17 cellular contexts compared by ENCODE assay signal in the genomic region with DNA sequence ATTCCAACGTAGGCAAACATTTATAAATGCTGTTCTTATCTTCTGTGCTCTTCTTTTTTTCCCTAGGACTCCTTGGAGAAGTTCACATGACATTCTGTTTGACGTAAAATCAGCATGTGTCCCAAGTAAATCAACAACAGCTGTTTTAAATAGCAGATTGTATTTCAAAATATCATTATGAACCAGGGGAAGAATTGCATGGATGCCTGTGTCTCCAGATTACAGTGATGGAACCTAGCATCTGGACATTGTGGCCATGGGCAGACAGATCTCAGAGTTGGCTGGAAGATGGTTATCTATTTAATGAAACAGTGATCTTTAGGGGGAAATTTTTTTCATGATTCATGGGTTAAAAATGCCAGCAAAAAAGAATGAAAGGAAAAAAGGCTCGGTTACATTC.
A peak's percentile ranks its signal among the peaks of the same experiment; 100 is the strongest.
DNase-seq lines count a peak whose midpoint lies in the region; ATAC-seq and TF ChIP-seq lines count a peak whose summit lies in the region.
"Had no signal": no experiment of that assay in that cellular context is flagged by ENCODE, and none has a peak within 500 bp of the region (broad histone marks: within the 10 kb centered on the region; RNA-seq: fewer than 3 reads in every experiment).

No MANE protein-coding gene starts in this region.

- WGBS in IMR-90 (ENCODE audit: extremely low coverage in 2 of 2, insufficient read length in 1 of 2), 2 experiments = no CpG with 5 or more reads among the region's 3 CpGs

- no peak overlapping the region for H2AK5ac ChIP-seq in IMR-90 (ENCODE audit: low read depth, low read length)

- H4K5ac ChIP-seq in IMR-90 (ENCODE audit: low read depth, low read length) = no peak overlapping the region

- H3K36me3 Mint-ChIP-seq in brain = no peaks in the 10 kb centered on the region

- no peak overlapping the region for H4K8ac ChIP-seq in IMR-90 (ENCODE audit: low read depth in 2 of 2, low read length in 2 of 2)

- TF ChIP-seq CTCF in IMR-90 (conservative IDR thresholded peaks at IDR 0.05; ENCODE audit: low read depth, low read length) = no peak
- TF ChIP-seq CTCF in brain (conservative IDR thresholded peaks at IDR 0.05) = no peak
- no peak for TF ChIP-seq CTCF in coronary artery (IDR thresholded peaks at IDR 0.05)

- H3K27me3 Mint-ChIP-seq in brain = no peaks in the 10 kb centered on the region

- H4K20me1 ChIP-seq in IMR-90 (ENCODE audit: insufficient read depth, low read length) = no peaks in the 10 kb centered on the region
- H4K20me1 ChIP-seq: BLaER1 treated with 17β-estradiol and CSF1 and Interleukin-3, amounts not matched to agents 10 nM and 100 nM had no signal

- no peaks in the 10 kb centered on the region for H3K4me1 ChIP-seq in IMR-90 (ENCODE audit: control insufficient read depth, insufficient read depth, low read length)
- H3K4me1 ChIP-seq: BLaER1 treated with 17β-estradiol and CSF1 and Interleukin-3, amounts not matched to agents 10 nM and 100 nM; suprapubic skin had no signal

- no peak overlapping the region for H3K23ac ChIP-seq in IMR-90 (ENCODE audit: low read depth, low read length)

- no peaks in the 10 kb centered on the region for H3K36me3 ChIP-seq in IMR-90 (ENCODE audit: control insufficient read depth, insufficient read depth, low read length)
- H3K36me3 ChIP-seq: BLaER1 treated with 17β-estradiol and CSF1 and Interleukin-3, amounts not matched to agents 10 nM and 100 nM; suprapubic skin had no signal

- H3K4me1 Mint-ChIP-seq in brain = peaks cover 27% of the 10 kb centered on the region

- H2BK20ac ChIP-seq in IMR-90 (ENCODE audit: low read depth, low read length) = no peak overlapping the region

- H2BK5ac ChIP-seq in IMR-90 (ENCODE audit: low read depth, low read length, poor library complexity, severe bottlenecking) = no peak overlapping the region

- no peak overlapping the region for H3K56ac ChIP-seq in IMR-90 (ENCODE audit: extremely low read depth, insufficient read depth, low read length)

- no peak overlapping the region for H3K14ac ChIP-seq in IMR-90 (replicated peaks; ENCODE audit: low read depth, low read length)

- no peak overlapping the region for H2AFZ ChIP-seq in IMR-90 (replicated peaks; ENCODE audit: low read length, poor library complexity)

- no peak overlapping the region for H2BK120ac ChIP-seq in IMR-90 (ENCODE audit: low read depth, low read length)

- H3K27ac ChIP-seq in IMR-90 (ENCODE audit: insufficient read depth, low read length) (no peak overlapping the region), coronary artery (no peak overlapping the region)
- H3K27ac ChIP-seq: BLaER1 treated with 17β-estradiol and CSF1 and Interleukin-3, amounts not matched to agents 10 nM and 100 nM; suprapubic skin had no signal

- no peaks in the 10 kb centered on the region for H3K9me3 Mint-ChIP-seq in brain
- H3K9me3 Mint-ChIP-seq: activated T-helper 2 cell treated with anti-CD3 and anti-CD28 coated beads, Interferon-gamma antibody, Interleukin-2, Interleukin-4, amounts not matched to agents 10 μg/mL and 5 μg/mL and 100 μg/mL, durations not matched to agents 14 hours and 24 hours and 36 hours had no signal

- intact Hi-C loops in IMR-90 (cut with micrococcal nuclease) = no loop called here

- dilution Hi-C loops in IMR-90 (cut with HindIII; ENCODE audit: low sequenced_read_pairs, unreplicated experiment) = no loop called here

- DNase-seq in AG20443 (ENCODE audit: low spot score) (peak; percentile 57), IMR-90 (peak; percentile 11), kidney tubule cell (ENCODE audit: low spot score) (peak; percentile 1), coronary artery (ENCODE audit: low spot score) (no peak), C1 segment of cervical spinal cord (lab: John Stamatoyannopoulos, UW) (no peak)
- DNase-seq: activated CD8-positive, alpha-beta memory T cell treated with anti-CD3 and anti-CD28 coated beads for 24 hours; anterior cingulate cortex; effector CD4-positive, alpha-beta T cell; glutamatergic neuron; kidney; NCI-H2029 treated with DMSO at 0.1 percent for 48 hours had no signal

- BruUV-seq in IMR-90 (replicated peaks; lab: Mats Ljungman, UMichigan) = no TSS peak

- H3K9me3 ChIP-seq in IMR-90 (ENCODE audit: control insufficient read depth, insufficient read depth, low read length) = no peaks in the 10 kb centered on the region
- H3K9me3 ChIP-seq: BLaER1 treated with 17β-estradiol and CSF1 and Interleukin-3, amounts not matched to agents 10 nM and 100 nM; suprapubic skin had no signal

- ATAC-seq in IMR-90 (ENCODE audit: low read depth) (peak; percentile 37; the same call in 1 of the 2 replicates), HG02981 (IDR thresholded peaks at IDR 0.05; ENCODE audit: unreplicated experiment) (no peak), HG02623 (IDR thresholded peaks at IDR 0.05; ENCODE audit: unreplicated experiment) (no peak)

- no peaks in the 10 kb centered on the region for H3K79me1 ChIP-seq in IMR-90 (ENCODE audit: low read depth in 1 of 2, low read length in 2 of 2)

- no peak overlapping the region for H3K4me3 Mint-ChIP-seq in brain

- H3K9me1 ChIP-seq in IMR-90 (ENCODE audit: insufficient read depth, low read length) = no peaks in the 10 kb centered on the region

- H3K18ac ChIP-seq in IMR-90 (ENCODE audit: low read depth, low read length) = no peak overlapping the region

- CTCF ChIA-PET in IMR-90 (lab: Yijun Ruan, JAX) = interaction anchor here (0.6 kb wide), 1 partner anchor 616 kb away, joined by 3 read pairs; no protein-coding TSS in a partner anchor

- H4K91ac ChIP-seq in IMR-90 (ENCODE audit: insufficient read depth, low read depth, low read length) = no peak overlapping the region

- no peak for TF ChIP-seq RAD21 in IMR-90 (IDR thresholded peaks at IDR 0.05; ENCODE audit: low read length)

- H3K4me2 ChIP-seq in IMR-90 (ENCODE audit: low read depth, low read length) = no peak overlapping the region
- H3K4me2 ChIP-seq: BLaER1 treated with 17β-estradiol and CSF1 and Interleukin-3, amounts not matched to agents 10 nM and 100 nM had no signal

- no peak overlapping the region for H3K4ac ChIP-seq in IMR-90 (ENCODE audit: low read depth, low read length)

- no peak for TF ChIP-seq POLR2A in IMR-90 (IDR thresholded peaks at IDR 0.05; ENCODE audit: low read depth, low read length)

- no peak overlapping the region for H3K9ac ChIP-seq in IMR-90 (ENCODE audit: low read depth, low read length)
- H3K9ac ChIP-seq: BLaER1 treated with 17β-estradiol and CSF1 and Interleukin-3, amounts not matched to agents 10 nM and 100 nM had no signal

- POLR2A ChIA-PET in IMR-90 (lab: Charles Lee; ENCODE audit: unreplicated experiment) = no interaction called here

- no peak overlapping the region for H2BK15ac ChIP-seq in IMR-90 (ENCODE audit: low read depth, low read length)

- H3K27ac Mint-ChIP-seq in brain = peak overlapping the region in 4 of 5 experiments; percentile 2 to 65 (median 28)
- H3K27ac Mint-ChIP-seq: activated T-helper 2 cell treated with anti-CD3 and anti-CD28 coated beads, Interferon-gamma antibody, Interleukin-2, Interleukin-4, amounts not matched to agents 10 μg/mL and 5 μg/mL and 100 μg/mL, durations not matched to agents 14 hours and 24 hours and 36 hours had no signal

- no peak overlapping the region for H2AK9ac ChIP-seq in IMR-90 (replicated peaks; ENCODE audit: low read depth, low read length, poor library complexity)

- in situ Hi-C loops in IMR-90 (cut with MboI; ENCODE audit: low sequenced_read_pairs) = no loop called here

- peaks cover 4% of the 10 kb centered on the region for H3K27me3 ChIP-seq in IMR-90 (ENCODE audit: control insufficient read depth, insufficient read depth, low read length)
- H3K27me3 ChIP-seq: BLaER1 treated with 17β-estradiol and CSF1 and Interleukin-3, amounts not matched to agents 10 nM and 100 nM; suprapubic skin had no signal

- H3K4me3 ChIP-seq in IMR-90 (ENCODE audit: insufficient read depth, low read depth, low read length) = no peak overlapping the region
- H3K4me3 ChIP-seq in coronary artery = no peak overlapping the region
- H3K4me3 ChIP-seq: BLaER1 treated with 17β-estradiol and CSF1 and Interleukin-3, amounts not matched to agents 10 nM and 100 nM; suprapubic skin had no signal

TF ChIP-seq in IMR-90, 13 proteins besides CTCF, POLR2A, EP300 and RAD21:
- TF ChIP-seq NFE2L2 (IDR thresholded peaks at IDR 0.05; ENCODE audit: low read depth, low read length) = no peak
- no peak for TF ChIP-seq SMC3 (IDR thresholded peaks at IDR 0.05; ENCODE audit: low read depth, low read length)
- TF ChIP-seq CEBPB (IDR thresholded peaks at IDR 0.05; ENCODE audit: low read depth, low read length) = no peak
- TF ChIP-seq MAFK (IDR thresholded peaks at IDR 0.05; ENCODE audit: low read depth, low read length) = no peak
- no peak for TF ChIP-seq MAZ (IDR thresholded peaks at IDR 0.05; ENCODE audit: borderline replicate concordance, low read depth, low read length)
- TF ChIP-seq CHD1 (IDR thresholded peaks at IDR 0.05; ENCODE audit: low read depth, low read length) = no peak
- TF ChIP-seq RFX5 (IDR thresholded peaks at IDR 0.05; ENCODE audit: low read depth, low read length) = no peak
- no peak for TF ChIP-seq MXI1 (IDR thresholded peaks at IDR 0.05; ENCODE audit: borderline replicate concordance, low read depth, low read length)
- TF ChIP-seq, protein P1, sequence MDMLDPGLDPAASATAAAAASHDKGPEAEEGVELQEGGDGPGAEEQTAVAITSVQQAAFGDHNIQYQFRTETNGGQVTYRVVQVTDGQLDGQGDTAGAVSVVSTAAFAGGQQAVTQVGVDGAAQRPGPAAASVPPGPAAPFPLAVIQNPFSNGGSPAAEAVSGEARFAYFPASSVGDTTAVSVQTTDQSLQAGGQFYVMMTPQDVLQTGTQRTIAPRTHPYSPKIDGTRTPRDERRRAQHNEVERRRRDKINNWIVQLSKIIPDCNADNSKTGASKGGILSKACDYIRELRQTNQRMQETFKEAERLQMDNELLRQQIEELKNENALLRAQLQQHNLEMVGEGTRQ (IDR thresholded peaks at IDR 0.05; ENCODE audit: low read depth, low read length) = no peak
- no peak for TF ChIP-seq FOS (IDR thresholded peaks at IDR 0.05; ENCODE audit: low read depth, low read length)
- no peak for TF ChIP-seq BHLHE40 (IDR thresholded peaks at IDR 0.05; ENCODE audit: low read depth, low read length)
- TF ChIP-seq, protein P2, sequence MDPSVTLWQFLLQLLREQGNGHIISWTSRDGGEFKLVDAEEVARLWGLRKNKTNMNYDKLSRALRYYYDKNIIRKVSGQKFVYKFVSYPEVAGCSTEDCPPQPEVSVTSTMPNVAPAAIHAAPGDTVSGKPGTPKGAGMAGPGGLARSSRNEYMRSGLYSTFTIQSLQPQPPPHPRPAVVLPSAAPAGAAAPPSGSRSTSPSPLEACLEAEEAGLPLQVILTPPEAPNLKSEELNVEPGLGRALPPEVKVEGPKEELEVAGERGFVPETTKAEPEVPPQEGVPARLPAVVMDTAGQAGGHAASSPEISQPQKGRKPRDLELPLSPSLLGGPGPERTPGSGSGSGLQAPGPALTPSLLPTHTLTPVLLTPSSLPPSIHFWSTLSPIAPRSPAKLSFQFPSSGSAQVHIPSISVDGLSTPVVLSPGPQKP (IDR thresholded peaks at IDR 0.05; ENCODE audit: borderline replicate concordance, low read depth, low read length) = no peak
- no peak for TF ChIP-seq RCOR1 (IDR thresholded peaks at IDR 0.05; ENCODE audit: insufficient replicate concordance, low read length)

Comparison
In these comparisons a context has a peak if more than half of its experiments do, and no peak if none do; other contexts are left out.
1. DNase-seq: peak in AG20443 (single experiment), IMR-90 (single experiment) and kidney tubule cell (single experiment); none in coronary artery (single experiment) and C1 segment of cervical spinal cord (0 of 14).